In the genomic region with DNA sequence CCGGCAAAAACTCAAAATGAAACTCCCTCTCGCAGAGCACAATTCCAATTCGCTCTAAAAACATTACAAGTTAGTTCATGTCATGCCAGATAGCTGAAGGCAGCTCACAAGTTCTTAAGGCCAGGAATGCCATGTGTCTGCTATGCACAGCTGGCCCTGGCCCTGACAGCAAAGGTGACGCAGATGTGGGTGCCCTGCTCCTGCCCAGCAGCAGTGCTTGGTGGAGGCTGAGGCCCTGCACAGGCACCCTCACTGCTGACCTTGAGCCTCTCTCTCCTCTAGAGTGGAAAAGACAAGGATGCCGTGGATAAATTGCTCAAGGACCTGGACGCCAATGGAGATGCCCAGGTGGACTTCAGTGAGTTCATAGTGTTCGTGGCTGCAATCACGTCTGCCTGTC, we compare ENCODE assay signal across 9 cellular contexts. TPM values are rescaled to one million over a fixed set of nuclear protein-coding genes. Genes with fewer than 3 reads are reported as not detected.
A peak's percentile ranks its signal among the peaks of the same experiment; 100 is the strongest.
DNase-seq lines count a peak whose midpoint lies in the region; ATAC-seq, FAIRE-seq and TF ChIP-seq lines count a peak whose summit lies in the region.
"Had no signal": no experiment of that assay in that cellular context is flagged by ENCODE, and none has a peak within 500 bp of the region (broad histone marks: within the 10 kb centered on the region; RNA-seq: fewer than 3 reads in every experiment).

No MANE protein-coding gene starts in this region.

- POLR2A ChIA-PET in activated naive CD8-positive, alpha-beta T cell treated with anti-CD3 and anti-CD28 coated beads, Interleukin-2, amount 10 ng/mL, durations not matched to agents 7 days and 5 days (lab: Charles Lee) = interaction anchor here (1.2 to 10.6 kb wide), 7 partner anchors 9 to 122 kb away, joined by 3 to 199 read pairs (median 4); a partner anchor contains a TSS
- POLR2A ChIA-PET in HepG2 (lab: Yijun Ruan, JAX) = interaction anchor here (1.4 to 4.6 kb wide), 9 partner anchors 9 to 197 kb away, joined by 5 to 65 read pairs (median 8); a partner anchor contains a TSS

- H3K27me3 Mint-ChIP-seq in activated naive CD8-positive, alpha-beta T cell treated with anti-CD3 and anti-CD28 coated beads, Interleukin-2, amount 10 ng/mL, durations not matched to agents 7 days and 5 days = no peaks in the 10 kb centered on the region

- peaks cover 17% of the 10 kb centered on the region for H3K36me3 Mint-ChIP-seq in activated naive CD8-positive, alpha-beta T cell treated with anti-CD3 and anti-CD28 coated beads, Interleukin-2, amount 10 ng/mL, durations not matched to agents 7 days and 5 days

- no TSS peak for BruUV-seq in HepG2 (replicated peaks; lab: Mats Ljungman, UMichigan)

- H3K4me1 ChIP-seq in HepG2 (ENCODE audit: insufficient read depth, low read length) (peaks cover 54% of the 10 kb centered on the region), transverse colon (peaks cover 0 to 26% (median 10%) of the 10 kb centered on the region in 4 donors), gastroesophageal sphincter (no peaks in the 10 kb centered on the region), ovary (ENCODE audit: insufficient read depth) (no peaks in the 10 kb centered on the region)

- H3K27ac Mint-ChIP-seq in activated naive CD8-positive, alpha-beta T cell treated with anti-CD3 and anti-CD28 coated beads, Interleukin-2, amount 10 ng/mL, durations not matched to agents 7 days and 5 days = peak overlapping the region; percentile 97

- H3K27me3 ChIP-seq in HepG2 (ENCODE audit: control insufficient read depth in 1 of 2, insufficient read depth in 2 of 2, low read length in 2 of 2) = no peaks in the 10 kb centered on the region; a peak in 1 of 5 replicates
- no peaks in the 10 kb centered on the region for H3K27me3 ChIP-seq in transverse colon
- no peaks in the 10 kb centered on the region for H3K27me3 ChIP-seq in gastroesophageal sphincter
- no peaks in the 10 kb centered on the region for H3K27me3 ChIP-seq in ovary

- intact Hi-C loops in HepG2 (cut with micrococcal nuclease; ENCODE audit: unreplicated experiment) (no loop called here), transverse colon (cut with DNase I; ENCODE audit: low total_unique reads) (no loop called here), ovary (cut with DNase I) (no loop called here)

- no peaks in the 10 kb centered on the region for H3K9me3 Mint-ChIP-seq in activated naive CD8-positive, alpha-beta T cell treated with anti-CD3 and anti-CD28 coated beads, Interleukin-2, amount 10 ng/mL, durations not matched to agents 7 days and 5 days

- no peak for FAIRE-seq in HepG2 (lab: Jason Lieb, UNC)

- no peak for TF ChIP-seq RAD21 in HepG2 (CRISPR knock-in tag; IDR thresholded peaks at IDR 0.05)

- 71% methylated on average over 5 of the region's 8 CpGs for WGBS in HepG2 (ENCODE audit: low lambda C conversion rate)
- WGBS in transverse colon (ENCODE audit: low coverage in 1 of 2), 2 donors = 85% methylated on average over 8 of the region's 8 CpGs; no CpG with 5 or more reads in 1 of the 2 donors
- 68 to 79% methylated on average over 4 to 5 of the region's 8 CpGs for WGBS in gastroesophageal sphincter (ENCODE audit: low coverage in 1 of 2), 2 donors
- WGBS in ovary, 3 donors = 71 to 77% (median 75%) methylated on average over 8 of the region's 8 CpGs

- DNase-seq in activated T-cell treated with anti-CD3 and anti-CD28 coated beads, Interleukin-2, amount 50 U/mL, for 1 hour = peak; percentile 40
- DNase-seq in activated T-cell treated with anti-CD3 and anti-CD28 coated beads for 4 hours (no peak), HepG2 (ENCODE audit: low spot score) (no peak), transverse colon (no peak), ovary (no peak)
- no peak for DNase-seq in activated naive CD8-positive, alpha-beta T cell treated with anti-CD3 and anti-CD28 coated beads, Interleukin-2, amount 10 ng/mL, durations not matched to agents 7 days and 5 days
- DNase-seq: NCI-H524 treated with DMSO at 0.1 percent for 48 hours had no signal

- peak; percentile 41 for ATAC-seq in activated naive CD8-positive, alpha-beta T cell treated with anti-CD3 and anti-CD28 coated beads, Interleukin-2, amount 10 ng/mL, durations not matched to agents 7 days and 5 days (ENCODE audit: low read depth)
- no peak for ATAC-seq in HepG2
- ATAC-seq in gastroesophageal sphincter = no peak
- no peak for ATAC-seq in HG03045 (IDR thresholded peaks at IDR 0.05; ENCODE audit: unreplicated experiment)

- TF ChIP-seq CTCF in HepG2 (CRISPR knock-in tag; IDR thresholded peaks at IDR 0.05) (no peak), transverse colon (IDR thresholded peaks at IDR 0.05) (no peak), gastroesophageal sphincter (IDR thresholded peaks at IDR 0.05) (no peak), ovary (IDR thresholded peaks at IDR 0.05) (no peak)

- in situ Hi-C loops in HepG2 (cut with HindIII; ENCODE audit: extremely low pct_ligation_motif_present, low pct_unique_long_range_greater_than_20kb) = no loop called here
- in situ Hi-C loops in transverse colon (cut with MboI; ENCODE audit: low pct_ligation_motif_present in 1 of 4, low pct_unique_long_range_greater_than_20kb in 1 of 4, low sequenced_read_pairs in 3 of 4) = no loop called here

- H3K9me3 ChIP-seq in HepG2 (ENCODE audit: low read length) (no peaks in the 10 kb centered on the region), transverse colon (no peaks in the 10 kb centered on the region), gastroesophageal sphincter (no peaks in the 10 kb centered on the region), ovary (no peaks in the 10 kb centered on the region)

- CTCF ChIA-PET in HepG2 (lab: Yijun Ruan, JAX; ENCODE audit: low intra/inter-chr PET ratio, low total read pairs) = no interaction called here

- TF ChIP-seq EP300 in HepG2 (IDR thresholded peaks at IDR 0.05; ENCODE audit: low read depth in 2 of 2, low read length in 2 of 2) (no peak), HepG2 (CRISPR knock-in tag; IDR thresholded peaks at IDR 0.05; ENCODE audit: borderline replicate concordance) (no peak), transverse colon (IDR thresholded peaks at IDR 0.05; ENCODE audit: low read depth) (no peak), gastroesophageal sphincter (IDR thresholded peaks at IDR 0.05) (no peak), ovary (IDR thresholded peaks at IDR 0.05) (no peak)

- H3K4me1 Mint-ChIP-seq in activated naive CD8-positive, alpha-beta T cell treated with anti-CD3 and anti-CD28 coated beads, Interleukin-2, amount 10 ng/mL, durations not matched to agents 7 days and 5 days = peaks cover 52% of the 10 kb centered on the region

- H3K4me2 ChIP-seq in HepG2 (ENCODE audit: low read depth, low read length) = peak overlapping the region; percentile 93

- H4K20me1 ChIP-seq in HepG2 (ENCODE audit: insufficient read depth, low read length) = peaks cover 10% of the 10 kb centered on the region; the same call in 1 of the 2 replicates

- peak overlapping the region; percentile 84 for H3K27ac ChIP-seq in HepG2 (ENCODE audit: extremely low read length, insufficient read depth, low read length)
- H3K27ac ChIP-seq in transverse colon = peak overlapping the region in 3 of 4 donors; percentile 52 to 70 (median 58)
- H3K27ac ChIP-seq in gastroesophageal sphincter = no peak overlapping the region
- H3K27ac ChIP-seq in ovary = no peak overlapping the region

- TF ChIP-seq POLR2A in HepG2 (IDR thresholded peaks at IDR 0.05; ENCODE audit: insufficient read depth in 1 of 2, low read depth in 2 of 2, low read length in 2 of 2) = no peak
- TF ChIP-seq POLR2A in transverse colon (IDR thresholded peaks at IDR 0.05) = no peak
- TF ChIP-seq POLR2A in gastroesophageal sphincter (IDR thresholded peaks at IDR 0.05) = no peak
- no peak for TF ChIP-seq POLR2A in ovary (IDR thresholded peaks at IDR 0.05)

- peak overlapping the region; percentile 91; the same call in 1 of the 2 replicates for H3K9ac ChIP-seq in HepG2 (ENCODE audit: insufficient read depth, low read depth, low read length)

- H3K36me3 ChIP-seq in HepG2 (replicated peaks in 1 of 2; ENCODE audit: control insufficient read depth in 1 of 2, insufficient read depth in 2 of 2, low read length in 2 of 2) = peaks cover 4 to 12% of the 10 kb centered on the region in 2 experiments; a peak in 3 of 5 replicates
- H3K36me3 ChIP-seq in transverse colon = peaks cover 0 to under 1% (median 0%) of the 10 kb centered on the region in 4 donors
- peaks cover 0 to 26% of the 10 kb centered on the region in 2 donors for H3K36me3 ChIP-seq in gastroesophageal sphincter
- H3K36me3 ChIP-seq in ovary = no peaks in the 10 kb centered on the region

- peak overlapping the region; percentile 68 for H3K4me3 Mint-ChIP-seq in activated naive CD8-positive, alpha-beta T cell treated with anti-CD3 and anti-CD28 coated beads, Interleukin-2, amount 10 ng/mL, durations not matched to agents 7 days and 5 days

- H3K79me2 ChIP-seq in HepG2 (ENCODE audit: insufficient read depth, low read length) = peaks cover 39% of the 10 kb centered on the region

- H2AFZ ChIP-seq in HepG2 (ENCODE audit: low read length) = no peak overlapping the region

- peak overlapping the region in 1 of 3 experiments; percentile 49; a peak in 3 of 6 replicates for H3K4me3 ChIP-seq in HepG2 (replicated peaks in 1 of 3; ENCODE audit: insufficient read depth in 1 of 3, low read depth in 2 of 3, low read length in 3 of 3)
- no peak overlapping the region for H3K4me3 ChIP-seq in transverse colon
- no peak overlapping the region for H3K4me3 ChIP-seq in gastroesophageal sphincter
- no peak overlapping the region for H3K4me3 ChIP-seq in ovary

RNA-seq across cellular contexts. Expression of a gene that starts 2.9 kb away (rescaled TPM):
- total RNA-seq in activated naive CD8-positive, alpha-beta T cell treated with anti-CD3 and anti-CD28 coated beads, Interleukin-2, amount 10 ng/mL, durations not matched to agents 7 days and 5 days = 1 to 10 TPM in 1 of 2 experiments, not detected in 1; 1.5 TPM
- total RNA-seq in HepG2 (2016; rRNA removed; fragmentation: Illumina TruSeq; extraction: Trizol) = 278 and 348 TPM in 2 replicates
- 36.9 and 39.1 TPM in 2 replicates for total RNA-seq in HepG2 (2016; cell fraction: cytosol; rRNA removed; fragmentation: Illumina TruSeq; extraction: Trizol; ENCODE audit: low read depth)
- 251 and 366 TPM in 2 replicates for total RNA-seq in HepG2 (2016; cell fraction: insoluble cytoplasmic fraction; rRNA removed; fragmentation: Illumina TruSeq; extraction: Trizol)
- total RNA-seq in HepG2 (2016; cell fraction: membrane; rRNA removed; fragmentation: Illumina TruSeq; extraction: Trizol) = 71.8 and 83.2 TPM in 2 replicates
- total RNA-seq in HepG2 (2016; cell fraction: nucleus; rRNA removed; fragmentation: Illumina TruSeq; extraction: Trizol) = 84.8 and 90.9 TPM in 2 replicates
- 1,649 and 1,898 TPM in 2 replicates for polyA plus RNA-seq in HepG2 (2011; rRNA removed)
- 422 and 472 TPM in 2 replicates for polyA plus RNA-seq in HepG2 (2011; cell fraction: cytosol; rRNA removed)
- polyA plus RNA-seq in HepG2 (2011; cell fraction: nucleus; rRNA removed) = 82.9 and 122 TPM in 2 replicates
- 700 and 2,334 TPM in 2 replicates for polyA plus RNA-seq in HepG2 (2012)
- 30.5 and 35.0 TPM in 2 replicates for polyA plus RNA-seq in HepG2 (2016; cell fraction: cytosol; fragmentation: Illumina TruSeq; extraction: Trizol; ENCODE audit: low read depth)
- 150 and 168 TPM in 2 replicates for polyA plus RNA-seq in HepG2 (2016; cell fraction: insoluble cytoplasmic fraction; fragmentation: Illumina TruSeq; extraction: Trizol; ENCODE audit: low read depth)
- polyA plus RNA-seq in HepG2 (2016; cell fraction: membrane; fragmentation: Illumina TruSeq; extraction: Trizol; ENCODE audit: low read depth) = 38.8 and 42.8 TPM in 2 replicates
- 79.1 and 81.3 TPM in 2 replicates for polyA plus RNA-seq in HepG2 (2016; cell fraction: nucleus; fragmentation: Illumina TruSeq; extraction: Trizol; ENCODE audit: insufficient read depth, low read depth)
- polyA minus RNA-seq in HepG2 (2011; rRNA and poly(A)+ RNA removed; ENCODE audit: low replicate concordance) = 151 and 198 TPM in 2 replicates
- 87.0 and 146 TPM in 2 replicates for polyA minus RNA-seq in HepG2 (2011; cell fraction: cytosol; rRNA and poly(A)+ RNA removed)
- 37.3 and 51.0 TPM in 2 replicates for polyA minus RNA-seq in HepG2 (2011; cell fraction: nucleus; rRNA and poly(A)+ RNA removed)
- 1 to 10 TPM in 2 of 4 donors, not detected in 2; 7.5 to 7.8 TPM for total RNA-seq in transverse colon
- total RNA-seq in gastroesophageal sphincter = 1 to 10 TPM in 1 of 4 donors, under 1 TPM in 1, not detected in 2; 0.94 to 9.7 TPM
- 1 to 10 TPM in 1 of 7 donors, under 1 TPM in 4, not detected in 2; 0.37 to 2.1 (median 0.81) TPM for total RNA-seq in ovary
- under 1 TPM in 1 of 2 donors, not detected in 1; 0.97 TPM for polyA plus RNA-seq in ovary

RNA-seq across cellular contexts. Expression of a gene that starts 13.1 kb away (rescaled TPM):
- 10 to 100 TPM; 74.6 to 80.0 TPM for total RNA-seq in activated naive CD8-positive, alpha-beta T cell treated with anti-CD3 and anti-CD28 coated beads, Interleukin-2, amount 10 ng/mL, durations not matched to agents 7 days and 5 days
- total RNA-seq in HepG2 (2016; rRNA removed; fragmentation: Illumina TruSeq; extraction: Trizol) (76.6 and 124 TPM in 2 replicates), transverse colon (10 to 100 TPM; 18.3 to 51.0 (median 30.3) TPM), gastroesophageal sphincter (10 to 100 TPM; 59.2 to 74.1 (median 66.8) TPM), ovary (10 to 100 TPM; 59.3 to 73.6 (median 65.3) TPM)
- 12.0 and 14.9 TPM in 2 replicates for total RNA-seq in HepG2 (2016; cell fraction: cytosol; rRNA removed; fragmentation: Illumina TruSeq; extraction: Trizol; ENCODE audit: low read depth)
- total RNA-seq in HepG2 (2016; cell fraction: insoluble cytoplasmic fraction; rRNA removed; fragmentation: Illumina TruSeq; extraction: Trizol) = 82.6 and 130 TPM in 2 replicates
- 36.1 and 39.2 TPM in 2 replicates for total RNA-seq in HepG2 (2016; cell fraction: membrane; rRNA removed; fragmentation: Illumina TruSeq; extraction: Trizol)
- total RNA-seq in HepG2 (2016; cell fraction: nucleus; rRNA removed; fragmentation: Illumina TruSeq; extraction: Trizol) = 35.4 and 41.2 TPM in 2 replicates
- polyA plus RNA-seq in HepG2 (2011; rRNA removed) (39.9 and 44.8 TPM in 2 replicates), ovary (10 to 100 TPM; 65.1 to 80.6 TPM)
- 29.0 and 43.5 TPM in 2 replicates for polyA plus RNA-seq in HepG2 (2011; cell fraction: cytosol; rRNA removed)
- polyA plus RNA-seq in HepG2 (2011; cell fraction: nucleus; rRNA removed) = 12.5 and 20.0 TPM in 2 replicates
- polyA plus RNA-seq in HepG2 (2012) = 55.6 and 62.7 TPM in 2 replicates
- 6.5 and 6.6 TPM in 2 replicates for polyA plus RNA-seq in HepG2 (2016; cell fraction: cytosol; fragmentation: Illumina TruSeq; extraction: Trizol; ENCODE audit: low read depth)
- 143 and 162 TPM in 2 replicates for polyA plus RNA-seq in HepG2 (2016; cell fraction: insoluble cytoplasmic fraction; fragmentation: Illumina TruSeq; extraction: Trizol; ENCODE audit: low read depth)
- polyA plus RNA-seq in HepG2 (2016; cell fraction: membrane; fragmentation: Illumina TruSeq; extraction: Trizol; ENCODE audit: low read depth) = 21.2 and 21.7 TPM in 2 replicates
- 60.2 and 60.7 TPM in 2 replicates for polyA plus RNA-seq in HepG2 (2016; cell fraction: nucleus; fragmentation: Illumina TruSeq; extraction: Trizol; ENCODE audit: insufficient read depth, low read depth)
- 10.4 and 12.8 TPM in 2 replicates for polyA minus RNA-seq in HepG2 (2011; rRNA and poly(A)+ RNA removed; ENCODE audit: low replicate concordance)
- 13.6 and 15.5 TPM in 2 replicates for polyA minus RNA-seq in HepG2 (2011; cell fraction: cytosol; rRNA and poly(A)+ RNA removed)
- polyA minus RNA-seq in HepG2 (2011; cell fraction: nucleus; rRNA and poly(A)+ RNA removed) = 16.1 and 16.2 TPM in 2 replicates

RNA-seq across cellular contexts. Expression of a gene that starts 19.4 kb away (rescaled TPM):
- total RNA-seq in activated naive CD8-positive, alpha-beta T cell treated with anti-CD3 and anti-CD28 coated beads, Interleukin-2, amount 10 ng/mL, durations not matched to agents 7 days and 5 days = 10 to 100 TPM; 23.9 to 24.3 TPM
- total RNA-seq in HepG2 (2016; rRNA removed; fragmentation: Illumina TruSeq; extraction: Trizol) = 18.7 and 20.9 TPM in 2 replicates
- 4.7 and 6.1 TPM in 2 replicates for total RNA-seq in HepG2 (2016; cell fraction: cytosol; rRNA removed; fragmentation: Illumina TruSeq; extraction: Trizol; ENCODE audit: low read depth)
- 19.1 and 20.1 TPM in 2 replicates for total RNA-seq in HepG2 (2016; cell fraction: insoluble cytoplasmic fraction; rRNA removed; fragmentation: Illumina TruSeq; extraction: Trizol)
- 11.7 and 12.0 TPM in 2 replicates for total RNA-seq in HepG2 (2016; cell fraction: membrane; rRNA removed; fragmentation: Illumina TruSeq; extraction: Trizol)
- total RNA-seq in HepG2 (2016; cell fraction: nucleus; rRNA removed; fragmentation: Illumina TruSeq; extraction: Trizol) = 7.6 and 7.9 TPM in 2 replicates
- 15.5 and 17.6 TPM in 2 replicates for polyA plus RNA-seq in HepG2 (2011; rRNA removed)
- 19.4 and 26.2 TPM in 2 replicates for polyA plus RNA-seq in HepG2 (2011; cell fraction: cytosol; rRNA removed)
- 9.3 and 10.5 TPM in 2 replicates for polyA plus RNA-seq in HepG2 (2011; cell fraction: nucleus; rRNA removed)
- 10.5 and 11.1 TPM in 2 replicates for polyA plus RNA-seq in HepG2 (2012)
- polyA plus RNA-seq in HepG2 (2016; cell fraction: cytosol; fragmentation: Illumina TruSeq; extraction: Trizol; ENCODE audit: low read depth) = 3.6 and 4.1 TPM in 2 replicates
- polyA plus RNA-seq in HepG2 (2016; cell fraction: insoluble cytoplasmic fraction; fragmentation: Illumina TruSeq; extraction: Trizol; ENCODE audit: low read depth) = 22.2 and 23.4 TPM in 2 replicates
- polyA plus RNA-seq in HepG2 (2016; cell fraction: membrane; fragmentation: Illumina TruSeq; extraction: Trizol; ENCODE audit: low read depth) = 7.5 and 8.0 TPM in 2 replicates
- 10.3 and 14.0 TPM in 2 replicates for polyA plus RNA-seq in HepG2 (2016; cell fraction: nucleus; fragmentation: Illumina TruSeq; extraction: Trizol; ENCODE audit: insufficient read depth, low read depth)
- polyA minus RNA-seq in HepG2 (2011; rRNA and poly(A)+ RNA removed; ENCODE audit: low replicate concordance) = 5.1 and 16.2 TPM in 2 replicates
- polyA minus RNA-seq in HepG2 (2011; cell fraction: cytosol; rRNA and poly(A)+ RNA removed) = 9.3 and 9.9 TPM in 2 replicates
- 5.5 and 7.0 TPM in 2 replicates for polyA minus RNA-seq in HepG2 (2011; cell fraction: nucleus; rRNA and poly(A)+ RNA removed)
- total RNA-seq in transverse colon = 10 to 100 TPM in 3 of 4 donors, under 1 TPM in 1; 1.00 to 18.8 (median 12.4) TPM
- 10 to 100 TPM; 10.1 to 20.7 (median 18.7) TPM for total RNA-seq in gastroesophageal sphincter
- 10 to 100 TPM; 15.4 to 26.9 (median 18.9) TPM for total RNA-seq in ovary
- 10 to 100 TPM in 1 of 2 donors, 1 to 10 TPM in 1; 8.8 to 15.4 TPM for polyA plus RNA-seq in ovary

RNA-seq across cellular contexts. Expression of a gene that starts 56.1 kb away (rescaled TPM):
- total RNA-seq in activated naive CD8-positive, alpha-beta T cell treated with anti-CD3 and anti-CD28 coated beads, Interleukin-2, amount 10 ng/mL, durations not matched to agents 7 days and 5 days = 100 to 1,000 TPM; 123 to 128 TPM
- 158 and 254 TPM in 2 replicates for total RNA-seq in HepG2 (2016; rRNA removed; fragmentation: Illumina TruSeq; extraction: Trizol)
- 31.0 and 37.7 TPM in 2 replicates for total RNA-seq in HepG2 (2016; cell fraction: cytosol; rRNA removed; fragmentation: Illumina TruSeq; extraction: Trizol; ENCODE audit: low read depth)
- 174 and 249 TPM in 2 replicates for total RNA-seq in HepG2 (2016; cell fraction: insoluble cytoplasmic fraction; rRNA removed; fragmentation: Illumina TruSeq; extraction: Trizol)
- 87.0 and 105 TPM in 2 replicates for total RNA-seq in HepG2 (2016; cell fraction: membrane; rRNA removed; fragmentation: Illumina TruSeq; extraction: Trizol)
- 67.5 and 68.6 TPM in 2 replicates for total RNA-seq in HepG2 (2016; cell fraction: nucleus; rRNA removed; fragmentation: Illumina TruSeq; extraction: Trizol)
- polyA plus RNA-seq in HepG2 (2011; rRNA removed) = 103 and 112 TPM in 2 replicates
- polyA plus RNA-seq in HepG2 (2011; cell fraction: cytosol; rRNA removed) = 110 and 141 TPM in 2 replicates
- polyA plus RNA-seq in HepG2 (2011; cell fraction: nucleus; rRNA removed) = 54.5 and 54.7 TPM in 2 replicates
- 198 and 236 TPM in 2 replicates for polyA plus RNA-seq in HepG2 (2012)
- polyA plus RNA-seq in HepG2 (2016; cell fraction: cytosol; fragmentation: Illumina TruSeq; extraction: Trizol; ENCODE audit: low read depth) = 55.7 and 56.7 TPM in 2 replicates
- polyA plus RNA-seq in HepG2 (2016; cell fraction: insoluble cytoplasmic fraction; fragmentation: Illumina TruSeq; extraction: Trizol; ENCODE audit: low read depth) = 509 and 563 TPM in 2 replicates
- 117 and 129 TPM in 2 replicates for polyA plus RNA-seq in HepG2 (2016; cell fraction: membrane; fragmentation: Illumina TruSeq; extraction: Trizol; ENCODE audit: low read depth)
- polyA plus RNA-seq in HepG2 (2016; cell fraction: nucleus; fragmentation: Illumina TruSeq; extraction: Trizol; ENCODE audit: insufficient read depth, low read depth) = 205 and 206 TPM in 2 replicates
- 19.4 and 22.0 TPM in 2 replicates for polyA minus RNA-seq in HepG2 (2011; rRNA and poly(A)+ RNA removed; ENCODE audit: low replicate concordance)
- polyA minus RNA-seq in HepG2 (2011; cell fraction: cytosol; rRNA and poly(A)+ RNA removed) = 29.9 and 30.5 TPM in 2 replicates
- 21.4 and 24.6 TPM in 2 replicates for polyA minus RNA-seq in HepG2 (2011; cell fraction: nucleus; rRNA and poly(A)+ RNA removed)
- total RNA-seq in transverse colon = 100 to 1,000 TPM in 3 of 4 donors, 10 to 100 TPM in 1; 96.3 to 229 (median 125) TPM
- 100 to 1,000 TPM; 202 to 358 (median 277) TPM for total RNA-seq in gastroesophageal sphincter
- 100 to 1,000 TPM; 154 to 367 (median 300) TPM for total RNA-seq in ovary
- polyA plus RNA-seq in ovary = 100 to 1,000 TPM; 340 to 351 TPM

Comparison
In these comparisons a context has a peak if more than half of its experiments do, and no peak if none do; other contexts are left out.
1. H3K27ac ChIP-seq: peak in HepG2 (single experiment) and transverse colon (3 of 4); none in gastroesophageal sphincter (0 of 4) and ovary (0 of 2).